Comparison of ENCODE assay signal across 8 cellular contexts in the genomic region with DNA sequence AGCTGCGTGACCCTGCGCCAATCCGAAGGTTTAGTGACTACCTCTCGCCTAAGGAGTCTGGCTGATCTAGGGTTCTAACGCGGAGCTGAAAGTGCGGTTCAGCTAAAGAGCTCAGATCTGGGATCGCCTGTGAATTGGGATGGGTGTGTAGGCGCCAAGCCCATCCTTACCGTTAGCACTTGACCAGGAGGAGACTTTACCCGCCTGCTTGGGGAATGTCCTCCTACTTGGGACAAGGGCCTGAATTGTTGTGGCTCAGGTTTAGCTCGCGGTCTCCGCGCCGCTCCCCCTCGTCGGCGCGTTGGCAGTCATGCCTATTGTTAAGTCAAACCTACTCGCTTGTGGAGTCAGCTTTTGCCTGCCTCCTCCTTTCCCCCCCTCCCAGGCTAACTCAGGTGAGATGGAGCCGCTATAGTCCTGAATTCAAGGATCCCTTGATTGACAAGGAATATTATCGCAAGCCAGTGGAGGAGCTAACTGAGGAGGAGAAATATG. TPM values are rescaled to one million over a fixed set of nuclear protein-coding genes. Genes with fewer than 3 reads are reported as not detected.
DNase-seq lines count a peak whose midpoint lies in the region; ATAC-seq and TF ChIP-seq lines count a peak whose summit lies in the region.

No MANE protein-coding gene starts in this region.

- CTCF ChIA-PET in A673 (lab: Charles Lee) = interaction anchor here (4.2 kb wide), 1 partner anchor 8 kb away, joined by 16 read pairs; the partner anchor contains the start of gene MIF4GD

- ATAC-seq in foreskin keratinocyte (peak; percentile 5), gastrocnemius medialis (peak; percentile 25 to 34), GM21367 (IDR thresholded peaks at IDR 0.05; ENCODE audit: unreplicated experiment) (no peak)

- TF ChIP-seq CTCF in A673 (conservative IDR thresholded peaks at IDR 0.05; ENCODE audit: low read depth, low read length) (no peak), GM20000 (IDR thresholded peaks at IDR 0.05; ENCODE audit: extremely low read depth, missing control alignments) (no peak), WI38 (IDR thresholded peaks at IDR 0.05; ENCODE audit: low read depth, low read length) (no peak), foreskin keratinocyte (conservative IDR thresholded peaks at IDR 0.05) (no peak), gastrocnemius medialis (IDR thresholded peaks at IDR 0.05 in 4 of 5, conservative IDR thresholded peaks at IDR 0.05 in 1 of 5) (no peak)

- no peak for DNase-seq in A673 (ENCODE audit: low spot score)
- DNase-seq in GM20000 (ENCODE audit: low spot score) = peak; percentile 43
- DNase-seq in foreskin keratinocyte = peak in 1 of 2 donors; percentile 23
- peak in 1 of 2 donors; percentile 40 for DNase-seq in gastrocnemius medialis
- no peak for DNase-seq in NCI-H1930 (lab: John Stamatoyannopoulos, UW)
- no peak for DNase-seq in effector CD8-positive, alpha-beta T cell (lab: John Stamatoyannopoulos, UW)

- POLR2A ChIA-PET in A673 (lab: Charles Lee; ENCODE audit: low non-redundant PET) = interaction anchor here (0.5 to 1.5 kb wide), 4 partner anchors 9 to 389 kb away, joined by 4 to 6 read pairs (median 4); partner anchors contain the start of gene MIF4GD

- H3K36me3 ChIP-seq in A673 (ENCODE audit: insufficient read depth, low read length, poor library complexity, severe bottlenecking) (peaks cover 39% of the 10 kb centered on the region), gastrocnemius medialis (peaks cover 0 to 40% of the 10 kb centered on the region in 2 donors)

- H3K4me3 ChIP-seq in A673 (ENCODE audit: low read depth, low read length, poor library complexity, severe bottlenecking) (peak overlapping the region; percentile 84), WI38 (ENCODE audit: low read depth, low read length) (peak overlapping the region; percentile 98), gastrocnemius medialis (peak overlapping the region; percentile 94 to 100 (median 98))

- BruUV-seq in A673 (replicated peaks; lab: Mats Ljungman, UMichigan) = TSS peak; percentile 58

- no peak for TF ChIP-seq POLR2A in gastrocnemius medialis (IDR thresholded peaks at IDR 0.05)

- H3K4me1 ChIP-seq in A673 (ENCODE audit: insufficient read depth, low read length, poor library complexity, severe bottlenecking) (peaks cover 10% of the 10 kb centered on the region), foreskin keratinocyte (peaks cover 10% of the 10 kb centered on the region), gastrocnemius medialis (peaks cover 21 to 40% of the 10 kb centered on the region in 2 donors)

- intact Hi-C loops in A673 (cut with micrococcal nuclease; ENCODE audit: unreplicated experiment) (no loop called here), gastrocnemius medialis (cut with DNase I; ENCODE audit: low total_unique reads) (loop anchor here (10.0 kb wide), 1 partner anchor 253 kb away; the partner anchor contains the start of genes CASKIN2 and TSEN54)

- in situ Hi-C loops in gastrocnemius medialis (cut with MboI; ENCODE audit: low sequenced_read_pairs in 4 of 4) = no loop called here

- H3K9me3 ChIP-seq in A673 (ENCODE audit: low read depth, low read length, poor library complexity, severe bottlenecking) = no peaks in the 10 kb centered on the region
- no peaks in the 10 kb centered on the region for H3K9me3 ChIP-seq in gastrocnemius medialis

- H3K27me3 ChIP-seq in A673 (replicated peaks; ENCODE audit: insufficient read depth, low read depth, low read length, poor library complexity) = no peaks in the 10 kb centered on the region
- no peaks in the 10 kb centered on the region for H3K27me3 ChIP-seq in foreskin keratinocyte
- H3K27me3 ChIP-seq in gastrocnemius medialis = no peaks in the 10 kb centered on the region

- H3K27ac ChIP-seq in A673 (ENCODE audit: low read depth, low read length, poor library complexity, severe bottlenecking) = peak overlapping the region; percentile 99
- H3K27ac ChIP-seq in foreskin keratinocyte = peak overlapping the region; percentile 99
- peak overlapping the region; percentile 95 to 99 (median 98) for H3K27ac ChIP-seq in gastrocnemius medialis

RNA-seq across cellular contexts. Expression of gene MRPS7, which starts 0.5 kb away (rescaled TPM):
- 103 and 105 TPM in 2 replicates for total RNA-seq in A673 (2021)
- 105 and 110 TPM in 2 replicates for total RNA-seq in foreskin keratinocyte
- 126 and 127 TPM in 2 replicates for polyA plus RNA-seq in foreskin keratinocyte
- total RNA-seq in gastrocnemius medialis = 100 to 1,000 TPM in 1 of 4 donors, 10 to 100 TPM in 3; 68.5 to 118 (median 82.6) TPM

RNA-seq across cellular contexts. Expression of gene GGA3, which starts 0.8 kb away (rescaled TPM):
- total RNA-seq in A673 (2021) (52.7 and 55.8 TPM in 2 replicates), foreskin keratinocyte (19.1 and 20.7 TPM in 2 replicates), gastrocnemius medialis (10 to 100 TPM; 31.3 to 42.3 (median 35.3) TPM)
- polyA plus RNA-seq in foreskin keratinocyte = 12.3 and 12.8 TPM in 2 replicates

RNA-seq across cellular contexts. Expression of gene MIF4GD, which starts 8.9 kb away (rescaled TPM):
- total RNA-seq in A673 (2021) = 14.7 and 22.4 TPM in 2 replicates
- 11.6 and 13.7 TPM in 2 replicates for total RNA-seq in foreskin keratinocyte
- 17.8 and 19.6 TPM in 2 replicates for polyA plus RNA-seq in foreskin keratinocyte
- total RNA-seq in gastrocnemius medialis = 10 to 100 TPM; 50.5 to 96.1 (median 72.4) TPM

RNA-seq across cellular contexts. Expression of gene SLC25A19, which starts 27.1 kb away (rescaled TPM):
- total RNA-seq in A673 (2021) (40.0 and 45.0 TPM in 2 replicates), foreskin keratinocyte (12.3 and 13.2 TPM in 2 replicates), gastrocnemius medialis (10 to 100 TPM in 3 of 4 donors, 1 to 10 TPM in 1; 6.1 to 18.7 (median 14.4) TPM)
- 11.8 and 15.2 TPM in 2 replicates for polyA plus RNA-seq in foreskin keratinocyte

RNA-seq across cellular contexts. Expression of gene NUP85, which starts 56.7 kb away (rescaled TPM):
- total RNA-seq in A673 (2021) (140 and 156 TPM in 2 replicates), foreskin keratinocyte (74.4 and 81.5 TPM in 2 replicates), gastrocnemius medialis (10 to 100 TPM in 3 of 4 donors, 1 to 10 TPM in 1; 9.4 to 27.7 (median 13.6) TPM)
- 55.9 and 66.9 TPM in 2 replicates for polyA plus RNA-seq in foreskin keratinocyte
